8 cellular contexts compared by ENCODE assay signal in genomic region chr1:27522860-27523665, GRCh38. TPM values are rescaled to one million over a fixed set of nuclear protein-coding genes. Genes with fewer than 3 reads are reported as not detected.
A peak's percentile ranks its signal among the peaks of the same experiment; 100 is the strongest.
DNase-seq lines count a peak whose midpoint lies in the region; ATAC-seq and TF ChIP-seq lines count a peak whose summit lies in the region.

No MANE protein-coding gene starts in this region.

- intact Hi-C loops in CD14-positive monocyte (cut with micrococcal nuclease), result no loop called here

- no peak for DNase-seq in CD14-positive monocyte (ENCODE audit: low spot score)
- peak; percentile 61 for DNase-seq in NAMALWA (ENCODE audit: low spot score)
- peak; percentile 78 for DNase-seq in activated CD4-positive, alpha-beta T cell treated with anti-CD3 and anti-CD28 coated beads, Interleukin-2, amount 10 ng/mL, durations not matched to agents 7 days and 5 days
- DNase-seq in effector CD4-positive, alpha-beta T cell, result peak; percentile 47
- no peak for DNase-seq in osteocyte (ENCODE audit: extremely low spot score, unreplicated experiment)
- DNase-seq in NCI-H1048 (lab: John Stamatoyannopoulos, UW), result no peak

- H3K9me3 Mint-ChIP-seq in CD14-positive monocyte, result no peaks in the 10 kb centered on the region
- H3K9me3 Mint-ChIP-seq in activated CD4-positive, alpha-beta T cell treated with anti-CD3 and anti-CD28 coated beads, Interleukin-2, amount 10 ng/mL, durations not matched to agents 7 days and 5 days, result no peaks in the 10 kb centered on the region
- no peaks in the 10 kb centered on the region for H3K9me3 Mint-ChIP-seq in osteocyte (ENCODE audit: unreplicated experiment)

- H3K4me3 Mint-ChIP-seq in CD14-positive monocyte (no peak overlapping the region), osteocyte (ENCODE audit: unreplicated experiment) (no peak overlapping the region)
- peak overlapping the region; percentile 84 for H3K4me3 Mint-ChIP-seq in activated CD4-positive, alpha-beta T cell treated with anti-CD3 and anti-CD28 coated beads, Interleukin-2, amount 10 ng/mL, durations not matched to agents 7 days and 5 days

- H3K36me3 Mint-ChIP-seq in CD14-positive monocyte (no peaks in the 10 kb centered on the region), osteocyte (ENCODE audit: unreplicated experiment) (no peaks in the 10 kb centered on the region)
- H3K36me3 Mint-ChIP-seq in activated CD4-positive, alpha-beta T cell treated with anti-CD3 and anti-CD28 coated beads, Interleukin-2, amount 10 ng/mL, durations not matched to agents 7 days and 5 days (ENCODE audit: low read depth), result peaks cover 7% of the 10 kb centered on the region

- H3K4me1 Mint-ChIP-seq in CD14-positive monocyte (peaks cover 71% of the 10 kb centered on the region), osteocyte (ENCODE audit: unreplicated experiment) (peaks cover 84% of the 10 kb centered on the region)
- peaks cover 74% of the 10 kb centered on the region for H3K4me1 Mint-ChIP-seq in activated CD4-positive, alpha-beta T cell treated with anti-CD3 and anti-CD28 coated beads, Interleukin-2, amount 10 ng/mL, durations not matched to agents 7 days and 5 days

- peak overlapping the region in 1 of 7 donors; percentile 28 for H3K27ac Mint-ChIP-seq in CD14-positive monocyte
- peak overlapping the region; percentile 98 for H3K27ac Mint-ChIP-seq in activated CD4-positive, alpha-beta T cell treated with anti-CD3 and anti-CD28 coated beads, Interleukin-2, amount 10 ng/mL, durations not matched to agents 7 days and 5 days
- peak overlapping the region; percentile 48 for H3K27ac Mint-ChIP-seq in osteocyte (ENCODE audit: unreplicated experiment)

- peak; percentile 37 for TF ChIP-seq CTCF in CD14-positive monocyte (IDR thresholded peaks at IDR 0.05)
- peak; percentile 48 for TF ChIP-seq CTCF in osteocyte (IDR thresholded peaks at IDR 0.05)

- H3K27me3 Mint-ChIP-seq in CD14-positive monocyte (ENCODE audit: low read depth in 3 of 3), result peaks cover 0 to 14% (median 8%) of the 10 kb centered on the region in 3 donors
- no peaks in the 10 kb centered on the region for H3K27me3 Mint-ChIP-seq in activated CD4-positive, alpha-beta T cell treated with anti-CD3 and anti-CD28 coated beads, Interleukin-2, amount 10 ng/mL, durations not matched to agents 7 days and 5 days
- no peaks in the 10 kb centered on the region for H3K27me3 Mint-ChIP-seq in osteocyte (ENCODE audit: unreplicated experiment)

- CTCF ChIA-PET in activated CD4-positive, alpha-beta T cell treated with anti-CD3 and anti-CD28 coated beads, Interleukin-2, amount 10 ng/mL, durations not matched to agents 7 days and 5 days (lab: Charles Lee), result interaction anchor here (0.5 to 4.2 kb wide), 26 partner anchors 9 to 235 kb away, joined by 3 to 22 read pairs (median 3); partner anchors contain the start of genes AHDC1 and WASF2

- no peak for ATAC-seq in GM19467 (IDR thresholded peaks at IDR 0.05; ENCODE audit: unreplicated experiment)
- ATAC-seq in HG03521 (IDR thresholded peaks at IDR 0.05; ENCODE audit: unreplicated experiment), result no peak

- POLR2A ChIA-PET in activated CD4-positive, alpha-beta T cell treated with anti-CD3 and anti-CD28 coated beads, Interleukin-2, amount 10 ng/mL, durations not matched to agents 7 days and 5 days (lab: Charles Lee), result no interaction called here

RNA-seq across cellular contexts. Expression of gene WASF2, which starts 33.1 kb away (rescaled TPM):
- 10 to 100 TPM; 53.5 to 86.4 TPM for polyA plus RNA-seq in CD14-positive monocyte
- total RNA-seq in activated CD4-positive, alpha-beta T cell treated with anti-CD3 and anti-CD28 coated beads, Interleukin-2, amount 10 ng/mL, durations not matched to agents 7 days and 5 days, result 100 to 1,000 TPM; 137 to 143 TPM
- total RNA-seq in osteocyte, result 187 and 189 TPM in 2 replicates

Comparison
In these comparisons a context has a peak if more than half of its experiments do, and no peak if none do; other contexts are left out.
1. DNase-seq: peak in NAMALWA (single experiment), activated CD4-positive, alpha-beta T cell treated with anti-CD3 and anti-CD28 coated beads, Interleukin-2, amount 10 ng/mL, durations not matched to agents 7 days and 5 days (single experiment) and effector CD4-positive, alpha-beta T cell (single experiment); none in CD14-positive monocyte (single experiment), osteocyte (single experiment) and NCI-H1048 (single experiment).